Comparison of ENCODE assay signal across 8 cellular contexts in genomic region chr6:149028767-149029405, GRCh38.
DNase-seq lines count a peak whose midpoint lies in the region; ATAC-seq and TF ChIP-seq lines count a peak whose summit lies in the region.

No MANE protein-coding gene starts in this region.

- H3K9me3 Mint-ChIP-seq in HFFc6 (no peaks in the 10 kb centered on the region; the same call in 1 of the 2 replicates), activated B cell treated with CpG ODN at 0.5 μM for 24 hours (peaks cover 3% of the 10 kb centered on the region)

- no peak overlapping the region for H3K4me3 ChIP-seq in lung

- H3K4me1 Mint-ChIP-seq in HFFc6 (ENCODE audit: low read depth) (peaks cover 79% of the 10 kb centered on the region), activated B cell treated with CpG ODN at 0.5 μM for 24 hours (peaks cover 43% of the 10 kb centered on the region)

- H3K9me3 ChIP-seq in lung (ENCODE audit: control insufficient read depth in 2 of 2, insufficient read depth in 1 of 2, low read length in 1 of 2): no peaks in the 10 kb centered on the region

- CTCF ChIA-PET in activated B cell treated with CpG ODN at 0.5 μM for 24 hours (lab: Charles Lee): interaction anchor here (0.7 to 6.2 kb wide), 26 partner anchors 10 to 518 kb away, joined by 3 to 96 read pairs (median 4); no protein-coding TSS in a partner anchor

- no peaks in the 10 kb centered on the region for H3K27me3 ChIP-seq in lung (ENCODE audit: control insufficient read depth, insufficient read depth)

- no peaks in the 10 kb centered on the region for H3K4me1 ChIP-seq in lung (ENCODE audit: control insufficient read depth in 2 of 2, insufficient read depth in 2 of 2, low read length in 2 of 2)

- no peak overlapping the region for H3K27ac Mint-ChIP-seq in HFFc6
- H3K27ac Mint-ChIP-seq in activated B cell treated with CpG ODN at 0.5 μM for 24 hours: peak overlapping the region; percentile 75

- peak; percentile 96 for TF ChIP-seq CTCF in HFFc6 (IDR thresholded peaks at IDR 0.05)
- TF ChIP-seq CTCF in activated B cell treated with CpG ODN at 0.5 μM for 24 hours (IDR thresholded peaks at IDR 0.05): peak; percentile 65
- peak; percentile 56 for TF ChIP-seq CTCF in lung (IDR thresholded peaks at IDR 0.05; ENCODE audit: control extremely low read depth, extremely low read depth)

- ATAC-seq in activated B cell treated with CpG ODN at 0.5 μM for 24 hours (ENCODE audit: low read depth) (peak; percentile 33), lung (ENCODE audit: insufficient read depth, low FRiP score) (peak; percentile 38), HG02870 (IDR thresholded peaks at IDR 0.05; ENCODE audit: unreplicated experiment) (no peak)

- peaks cover 0 to 4% of the 10 kb centered on the region in 2 donors for H3K36me3 ChIP-seq in lung (ENCODE audit: control insufficient read depth in 2 of 2, insufficient read depth in 2 of 2, low read length in 2 of 2)

- H3K4me3 Mint-ChIP-seq in HFFc6 (no peak overlapping the region), activated B cell treated with CpG ODN at 0.5 μM for 24 hours (no peak overlapping the region)

- H3K36me3 Mint-ChIP-seq in HFFc6 (ENCODE audit: low read depth) (no peaks in the 10 kb centered on the region), activated B cell treated with CpG ODN at 0.5 μM for 24 hours (ENCODE audit: low read depth) (peaks cover 24% of the 10 kb centered on the region)

- H3K27me3 Mint-ChIP-seq in HFFc6 (ENCODE audit: insufficient read depth): no peaks in the 10 kb centered on the region
- H3K27me3 Mint-ChIP-seq in activated B cell treated with CpG ODN at 0.5 μM for 24 hours: no peaks in the 10 kb centered on the region

- DNase-seq in CD1c-positive myeloid dendritic cell (ENCODE audit: extremely low spot score) (peak; percentile 93), HFFc6 (peak; percentile 88), NCI-H460 (ENCODE audit: extremely low read depth, low read depth) (peak; percentile 76), activated B cell treated with CpG ODN at 0.5 μM for 24 hours (no peak), dermis microvascular lymphatic vessel endothelial cell (ENCODE audit: low read depth in 2 of 2) (peak; percentile 83 to 87), lung (ENCODE audit: low spot score) (peak; percentile 63)
- DNase-seq in stimulated activated CD8-positive, alpha-beta memory T cell treated with anti-CD3 and anti-CD28 coated beads, Interleukin-7, amount 100 ng/mL, for 4 hours (ENCODE audit: low read depth in 2 of 2): peak; percentile 13 to 54

- intact Hi-C loops in activated B cell treated with CpG ODN at 0.5 μM for 24 hours (cut with micrococcal nuclease): loop anchor here (1.0 to 5.0 kb wide), 7 partner anchors 53 to 488 kb away; partner anchors contain the start of gene TAB2

- 14 to 22% methylated on average over 6 of the region's 6 CpGs for whole genome bisulfite sequencing in lung, 2 donors

- H3K27ac ChIP-seq in lung (ENCODE audit: low read depth in 1 of 2, low read length in 1 of 2): no peak overlapping the region

- POLR2A ChIA-PET in activated B cell treated with CpG ODN at 0.5 μM for 24 hours (lab: Charles Lee): interaction anchor here (0.7 to 1.2 kb wide), 3 partner anchors 27 to 454 kb away, joined by 3 to 5 read pairs (median 4); no protein-coding TSS in a partner anchor
